In the genomic region with DNA sequence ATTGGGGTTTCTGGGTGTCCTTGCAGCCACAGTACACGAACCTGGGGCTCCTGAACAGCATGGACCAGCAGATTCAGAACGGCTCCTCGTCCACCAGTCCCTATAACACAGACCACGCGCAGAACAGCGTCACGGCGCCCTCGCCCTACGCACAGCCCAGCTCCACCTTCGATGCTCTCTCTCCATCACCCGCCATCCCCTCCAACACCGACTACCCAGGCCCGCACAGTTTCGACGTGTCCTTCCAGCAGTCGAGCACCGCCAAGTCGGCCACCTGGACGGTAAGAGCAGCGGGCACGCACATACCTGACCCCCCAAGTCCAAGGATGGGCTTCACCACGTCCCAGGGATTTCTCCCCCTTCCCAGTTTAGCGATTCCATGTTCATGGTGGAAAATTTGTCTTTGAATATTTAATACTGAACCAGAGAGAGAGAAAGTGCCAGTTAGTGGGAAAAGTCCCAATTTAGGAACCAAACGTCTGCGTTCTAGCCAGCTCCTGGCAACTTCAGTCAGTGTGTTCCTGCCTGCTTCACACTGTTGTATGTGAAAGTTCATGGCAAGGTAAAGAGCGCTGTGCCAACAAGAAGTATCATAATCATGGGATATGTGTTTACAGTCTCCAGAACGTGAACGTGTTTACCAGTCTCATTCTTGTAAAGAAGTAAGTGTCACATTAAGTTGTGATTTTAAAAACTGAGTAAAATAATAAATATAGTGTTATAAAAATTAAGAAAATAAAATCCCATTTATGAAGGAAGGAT, we compare ENCODE assay signal across 26 cellular contexts.
"Had no signal": no experiment of that assay in that cellular context is flagged by ENCODE, and none has a peak within 500 bp of the region (broad histone marks: within the 10 kb centered on the region; RNA-seq: fewer than 3 reads in every experiment).

No MANE protein-coding gene starts in this region.

- H3K4me3 ChIP-seq: breast epithelium, coronary artery, left lung, sigmoid colon, SK-N-MC, smooth muscle cell, thoracic aorta had no signal

- H3K27ac ChIP-seq: breast epithelium, coronary artery, left lung, sigmoid colon, thoracic aorta had no signal

- H3K4me3 Mint-ChIP-seq: activated B cell treated with CpG ODN at 0.5 μM for 24 hours; activated CD4-positive, alpha-beta memory T cell treated with anti-CD3 and anti-CD28 coated beads for 36 hours; activated CD4-positive, alpha-beta T cell treated with anti-CD3 and anti-CD28 coated beads for 36 hours; activated naive CD4-positive, alpha-beta T cell treated with anti-CD3 and anti-CD28 coated beads for 36 hours; activated naive CD8-positive, alpha-beta T cell treated with anti-CD3 and anti-CD28 coated beads, Interleukin-2, amount 10 ng/mL, durations not matched to agents 7 days and 5 days; activated T-cell treated with anti-CD3 and anti-CD28 coated beads, Interleukin-2, amount 50 U/mL, for 72 hours; mesothelial cell of epicardium; nephron; stimulated activated naive B cell treated with anti-CD40 and anti-IgM and Interleukin-4, amounts not matched to agents 10 μg/mL and 1 μg/mL and 100 μg/mL, for 72 hours; T-helper 17 cell; type B pancreatic cell had no signal

- H3K36me3 Mint-ChIP-seq: activated CD4-positive, alpha-beta memory T cell treated with anti-CD3 and anti-CD28 coated beads for 36 hours; activated naive CD8-positive, alpha-beta T cell treated with anti-CD3 and anti-CD28 coated beads, Interleukin-2, amount 10 ng/mL, durations not matched to agents 7 days and 5 days; mesothelial cell of epicardium; stimulated activated naive B cell treated with anti-CD40 and anti-IgM and Interleukin-4, amounts not matched to agents 10 μg/mL and 1 μg/mL and 100 μg/mL, for 72 hours; type B pancreatic cell had no signal

- H3K4me1 Mint-ChIP-seq: activated B cell treated with CpG ODN at 0.5 μM for 24 hours; activated CD4-positive, alpha-beta T cell treated with anti-CD3 and anti-CD28 coated beads for 36 hours; activated naive CD8-positive, alpha-beta T cell treated with anti-CD3 and anti-CD28 coated beads, Interleukin-2, amount 10 ng/mL, durations not matched to agents 7 days and 5 days; stimulated activated naive B cell treated with anti-CD40 and anti-IgM and Interleukin-4, amounts not matched to agents 10 μg/mL and 1 μg/mL and 100 μg/mL, for 72 hours; T-helper 17 cell had no signal

- H3K9me3 Mint-ChIP-seq: activated B cell treated with CpG ODN at 0.5 μM for 24 hours; activated CD4-positive, alpha-beta memory T cell treated with anti-CD3 and anti-CD28 coated beads for 36 hours; activated naive CD4-positive, alpha-beta T cell treated with anti-CD3 and anti-CD28 coated beads for 36 hours; activated naive CD8-positive, alpha-beta T cell treated with anti-CD3 and anti-CD28 coated beads, Interleukin-2, amount 10 ng/mL, durations not matched to agents 7 days and 5 days; activated T-cell treated with anti-CD3 and anti-CD28 coated beads, Interleukin-2, amount 50 U/mL, for 72 hours; mesothelial cell of epicardium; nephron; type B pancreatic cell had no signal

- H3K4me2 ChIP-seq: smooth muscle cell had no signal

- H3K27me3 ChIP-seq: breast epithelium, left lung, sigmoid colon had no signal

- H3K27me3 Mint-ChIP-seq: activated B cell treated with CpG ODN at 0.5 μM for 24 hours; activated CD4-positive, alpha-beta memory T cell treated with anti-CD3 and anti-CD28 coated beads for 36 hours; activated CD4-positive, alpha-beta T cell treated with anti-CD3 and anti-CD28 coated beads for 36 hours; activated naive CD8-positive, alpha-beta T cell treated with anti-CD3 and anti-CD28 coated beads, Interleukin-2, amount 10 ng/mL, durations not matched to agents 7 days and 5 days; stimulated activated naive B cell treated with anti-CD40 and anti-IgM and Interleukin-4, amounts not matched to agents 10 μg/mL and 1 μg/mL and 100 μg/mL, for 72 hours had no signal

- H3K36me3 ChIP-seq: breast epithelium, left lung, sigmoid colon, thoracic aorta had no signal

- H3K27ac Mint-ChIP-seq: activated B cell treated with CpG ODN at 0.5 μM for 24 hours; activated CD4-positive, alpha-beta memory T cell treated with anti-CD3 and anti-CD28 coated beads for 36 hours; activated CD4-positive, alpha-beta T cell treated with anti-CD3 and anti-CD28 coated beads for 36 hours; activated naive CD4-positive, alpha-beta T cell treated with anti-CD3 and anti-CD28 coated beads for 36 hours; activated naive CD8-positive, alpha-beta T cell treated with anti-CD3 and anti-CD28 coated beads, Interleukin-2, amount 10 ng/mL, durations not matched to agents 7 days and 5 days; activated T-cell treated with anti-CD3 and anti-CD28 coated beads, Interleukin-2, amount 50 U/mL, for 72 hours; mesothelial cell of epicardium; nephron; stimulated activated naive B cell treated with anti-CD40 and anti-IgM and Interleukin-4, amounts not matched to agents 10 μg/mL and 1 μg/mL and 100 μg/mL, for 72 hours; T-helper 17 cell; type B pancreatic cell had no signal

- DNase-seq: activated B cell treated with CpG ODN at 0.5 μM for 24 hours; activated CD4-positive, alpha-beta memory T cell treated with anti-CD3 and anti-CD28 coated beads for 36 hours; activated CD4-positive, alpha-beta T cell treated with anti-CD3 and anti-CD28 coated beads for 36 hours; activated effector memory CD4-positive, alpha-beta T cell treated with Interleukin-2 at 50 U/mL for 16 hours; activated naive CD4-positive, alpha-beta T cell treated with anti-CD3 and anti-CD28 coated beads for 36 hours; activated naive CD8-positive, alpha-beta T cell treated with anti-CD3 and anti-CD28 coated beads, Interleukin-2, amount 10 ng/mL, durations not matched to agents 7 days and 5 days; activated T-cell treated with anti-CD3 and anti-CD28 coated beads, Interleukin-2, amount 50 U/mL, for 72 hours; amniotic stem cell; foreskin fibroblast; kidney glomerular epithelial cell; nucleus accumbens; sigmoid colon; stimulated activated CD4-positive, alpha-beta T cell treated with anti-CD3 and anti-CD28 coated beads, Interleukin-2, amount 100 ng/mL, for 48 hours; stimulated activated CD8-positive, alpha-beta memory T cell treated with anti-CD3 and anti-CD28 coated beads, Interleukin-4, amount 100 ng/mL, for 48 hours; stimulated activated naive B cell treated with anti-CD40 and anti-IgM and Interleukin-4, amounts not matched to agents 10 μg/mL and 1 μg/mL and 100 μg/mL, for 72 hours; SW 1271; T-helper 17 cell had no signal

- H3K4me1 ChIP-seq: breast epithelium, left lung, sigmoid colon had no signal

- H3K9me3 ChIP-seq: breast epithelium, left lung, sigmoid colon, thoracic aorta had no signal
